Comparison of ENCODE assay signal across 8 cellular contexts in the genomic region with DNA sequence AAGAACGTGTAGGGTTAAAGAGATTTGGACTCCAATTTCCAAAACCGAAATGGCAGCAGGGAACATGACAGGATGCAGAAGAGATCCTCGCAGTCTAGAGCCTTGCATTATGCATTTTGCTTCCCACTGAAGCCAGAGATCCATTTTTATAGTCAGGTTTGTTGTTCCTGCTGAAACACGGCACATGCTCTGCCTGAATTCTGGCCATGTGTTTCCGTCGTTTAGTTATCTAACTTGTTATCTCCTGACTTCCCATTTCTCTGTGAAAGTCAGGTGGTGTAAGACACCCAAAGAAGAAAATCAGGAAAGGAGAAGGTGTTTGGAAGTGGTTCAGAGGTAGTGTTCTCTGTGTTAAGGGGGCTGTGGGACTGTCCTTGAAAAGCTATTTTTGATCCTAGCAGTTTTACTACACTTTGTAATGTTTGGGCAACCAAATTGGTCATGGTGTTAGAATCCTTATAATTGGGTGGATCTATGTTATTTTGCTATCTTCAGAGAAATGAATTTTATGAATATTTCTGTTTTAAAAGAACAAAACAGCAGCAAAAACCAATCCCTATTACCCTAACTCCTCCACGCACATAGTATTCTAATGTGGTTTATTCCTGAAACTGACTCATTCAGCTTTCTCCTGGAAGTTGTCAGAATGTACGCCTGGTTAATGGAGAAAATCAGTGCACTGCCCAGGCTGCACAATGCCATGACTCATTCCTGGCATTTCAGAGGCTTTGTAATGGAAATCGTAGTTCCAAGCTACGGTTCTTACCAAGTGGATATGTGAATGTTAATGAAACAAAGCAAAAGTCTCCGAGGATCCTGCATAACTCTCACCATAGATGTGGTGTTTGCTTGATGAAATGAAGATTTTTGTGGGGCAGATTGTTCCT.
DNase-seq lines count a peak whose midpoint lies in the region; ATAC-seq and TF ChIP-seq lines count a peak whose summit lies in the region.

No MANE protein-coding gene starts in this region.

- no peak overlapping the region for H3K23ac ChIP-seq in trophoblast cell (ENCODE audit: low read length)

- no peaks in the 10 kb centered on the region for H3K36me3 ChIP-seq in trophoblast cell (ENCODE audit: control insufficient read depth in 1 of 2, insufficient read depth in 2 of 2, low read length in 2 of 2)

- no peak overlapping the region for H4K8ac ChIP-seq in trophoblast cell (ENCODE audit: low read depth, low read length)

- no peak overlapping the region for H2BK120ac ChIP-seq in trophoblast cell (ENCODE audit: insufficient read depth, low read length, poor library complexity)

- H3K4ac ChIP-seq in trophoblast cell (ENCODE audit: low read depth, low read length): no peak overlapping the region

- no peak overlapping the region for H3K14ac ChIP-seq in trophoblast cell (ENCODE audit: low read length)

- no peak overlapping the region for H2BK5ac ChIP-seq in trophoblast cell (ENCODE audit: low read depth, low read length, poor library complexity)

- no peak overlapping the region for H4K91ac ChIP-seq in trophoblast cell (ENCODE audit: low read depth, low read length)

- no peak overlapping the region for H3K18ac ChIP-seq in trophoblast cell (ENCODE audit: low read length)

- H3K9me3 ChIP-seq in trophoblast cell (ENCODE audit: insufficient read depth, low read depth, low read length): no peaks in the 10 kb centered on the region

- H2BK12ac ChIP-seq in trophoblast cell (ENCODE audit: low read length): no peak overlapping the region

- DNase-seq in ELF-1 (ENCODE audit: low read depth, low spot score) (peak; percentile 72), glomerular visceral epithelial cell (ENCODE audit: extremely low spot score) (peak; percentile 87), trophoblast cell (peak; percentile 16 to 54), NCI-H1694 (lab: John Stamatoyannopoulos, UW) (no peak), HuH-7.5 (ENCODE audit: low spot score) (no peak)

- H3K4me3 ChIP-seq in WI38 (ENCODE audit: low read depth, low read length): peak overlapping the region; percentile 22; the same call in 1 of the 2 replicates
- H3K4me3 ChIP-seq in trophoblast cell (ENCODE audit: low read depth, low read length): no peak overlapping the region

- H3K27ac ChIP-seq in trophoblast cell (ENCODE audit: low read depth, low read length): peak overlapping the region; percentile 79

- H3K9ac ChIP-seq in trophoblast cell (ENCODE audit: low read length): no peak overlapping the region

- H4K12ac ChIP-seq in trophoblast cell (ENCODE audit: low read depth, low read length): no peak overlapping the region

- H3K4me1 ChIP-seq in trophoblast cell (ENCODE audit: control insufficient read depth in 1 of 2, insufficient read depth in 2 of 2, low read length in 2 of 2): peaks cover 6 to 16% of the 10 kb centered on the region in 2 experiments

- no peak overlapping the region for H2AK5ac ChIP-seq in trophoblast cell (ENCODE audit: low read length)

- H2AFZ ChIP-seq in trophoblast cell (ENCODE audit: insufficient read depth, low read length, poor library complexity): no peak overlapping the region

- no peak for ATAC-seq in GM21526 (IDR thresholded peaks at IDR 0.05; ENCODE audit: low FRiP score, unreplicated experiment)
- no peak for ATAC-seq in HG02678 (IDR thresholded peaks at IDR 0.05; ENCODE audit: unreplicated experiment)

- no CpG with 5 or more reads among the region's 11 CpGs for WGBS in trophoblast cell (ENCODE audit: extremely low coverage, insufficient coverage, insufficient read length)

- no peaks in the 10 kb centered on the region for H3K27me3 ChIP-seq in trophoblast cell (ENCODE audit: insufficient read depth, low read length)

- no peak for TF ChIP-seq CTCF in WI38 (IDR thresholded peaks at IDR 0.05; ENCODE audit: low read depth, low read length)

- peak overlapping the region; percentile 33 for H3K4me2 ChIP-seq in trophoblast cell (ENCODE audit: low read length)

- H3K79me1 ChIP-seq in trophoblast cell (ENCODE audit: low read length): no peaks in the 10 kb centered on the region

- H3K79me2 ChIP-seq in trophoblast cell (ENCODE audit: control insufficient read depth, insufficient read depth, low read length, poor library complexity): no peaks in the 10 kb centered on the region

Comparison
In these comparisons a context has a peak if more than half of its experiments do, and no peak if none do; other contexts are left out.
1. DNase-seq: peak in ELF-1 (single experiment), glomerular visceral epithelial cell (single experiment) and trophoblast cell (2 of 2); none in NCI-H1694 (single experiment) and HuH-7.5 (single experiment).